ENCODE assay signal across 17 cellular contexts in the genomic region with DNA sequence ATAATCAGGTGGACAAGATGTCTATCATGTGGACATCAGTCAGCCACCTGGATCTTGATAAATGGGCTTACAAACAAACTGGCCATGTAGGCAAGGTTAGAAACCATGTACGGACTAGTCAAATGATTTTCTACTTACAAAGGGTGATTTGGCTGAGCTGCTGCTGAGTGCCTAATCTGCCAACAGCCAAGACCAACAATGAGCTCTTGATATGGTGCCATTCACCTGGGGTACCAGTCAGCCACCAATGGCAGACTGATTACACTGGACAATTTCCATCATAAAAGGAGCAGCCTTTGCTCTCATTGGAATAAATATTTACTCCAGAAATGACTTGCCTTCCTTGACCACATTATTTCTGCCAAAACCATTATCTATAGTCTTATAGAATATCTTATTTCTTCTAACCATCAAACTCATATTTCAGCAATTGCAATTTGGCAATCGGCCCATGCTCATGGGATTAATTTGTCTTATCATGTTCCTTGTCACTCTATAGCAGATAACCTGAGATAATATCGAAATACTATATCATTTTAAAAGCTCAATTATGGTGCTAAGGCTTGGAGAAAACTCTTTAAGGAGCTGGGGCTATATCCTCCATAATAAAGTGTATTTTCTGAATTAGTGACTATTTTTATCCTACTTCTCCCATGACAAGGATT.
A peak's percentile ranks its signal among the peaks of the same experiment; 100 is the strongest.
DNase-seq lines count a peak whose midpoint lies in the region; ATAC-seq and TF ChIP-seq lines count a peak whose summit lies in the region.
"Had no signal": no experiment of that assay in that cellular context is flagged by ENCODE, and none has a peak within 500 bp of the region (broad histone marks: within the 10 kb centered on the region; RNA-seq: fewer than 3 reads in every experiment).

No MANE protein-coding gene starts in this region.

- H3K4me1 ChIP-seq in Karpas-422 (ENCODE audit: low read length) (no peaks in the 10 kb centered on the region), SK-N-SH (ENCODE audit: control insufficient read depth in 1 of 2, insufficient read depth in 2 of 2, low read depth in 1 of 2, low read length in 1 of 2) (no peaks in the 10 kb centered on the region)

- no peak for ATAC-seq in HG03378 (IDR thresholded peaks at IDR 0.05; ENCODE audit: unreplicated experiment)
- ATAC-seq: GM12878 had no signal

- TF ChIP-seq CTCF in SK-N-SH (IDR thresholded peaks at IDR 0.05) = no peak
- TF ChIP-seq CTCF in fibroblast of the aortic adventitia (IDR thresholded peaks at IDR 0.05; ENCODE audit: insufficient read depth, low read length) = no peak

- H3K9me2 ChIP-seq in Karpas-422 (replicated peaks; ENCODE audit: insufficient read depth, low read length) = no peaks in the 10 kb centered on the region
- H3K9me2 ChIP-seq in SK-N-SH = no peaks in the 10 kb centered on the region

- no peaks in the 10 kb centered on the region for H3F3A ChIP-seq in SK-N-SH (replicated peaks; ENCODE audit: insufficient read depth)

- H3K4me3 ChIP-seq in Karpas-422 (ENCODE audit: low read length) = no peak overlapping the region
- no peak overlapping the region for H3K4me3 ChIP-seq in MG63
- H3K4me3 ChIP-seq in SK-N-SH (ENCODE audit: low read depth in 2 of 2, low read length in 1 of 2) = no peak overlapping the region
- no peak overlapping the region for H3K4me3 ChIP-seq in fibroblast of the aortic adventitia (ENCODE audit: low read depth, low read length)
- H3K4me3 ChIP-seq: GM12878 had no signal

- CTCF ChIA-PET in SK-N-SH (lab: Yijun Ruan, JAX) = no interaction called here

- TF ChIP-seq RAD21 in SK-N-SH (IDR thresholded peaks at IDR 0.05; ENCODE audit: low read length) = no peak

- H2AFZ ChIP-seq in Karpas-422 (ENCODE audit: low read length) (no peak overlapping the region), SK-N-SH (ENCODE audit: low read depth) (no peak overlapping the region)

- H3K36me3 ChIP-seq in Karpas-422 (ENCODE audit: insufficient read depth, low read length) = no peaks in the 10 kb centered on the region
- H3K36me3 ChIP-seq in MG63 = no peaks in the 10 kb centered on the region
- no peaks in the 10 kb centered on the region for H3K36me3 ChIP-seq in SK-N-SH (replicated peaks in 1 of 2; ENCODE audit: control insufficient read depth in 1 of 2, insufficient read depth in 2 of 2, low read length in 1 of 2)

- H3K4me2 ChIP-seq in Karpas-422 (ENCODE audit: low read depth, low read length, poor library complexity, severe bottlenecking) (no peak overlapping the region), SK-N-SH (no peak overlapping the region)

- H3K27me3 ChIP-seq in Karpas-422 (ENCODE audit: low read length) (no peaks in the 10 kb centered on the region), MG63 (no peaks in the 10 kb centered on the region), SK-N-SH (ENCODE audit: insufficient read depth) (no peaks in the 10 kb centered on the region)

- no peak overlapping the region for H3K9ac ChIP-seq in Karpas-422 (ENCODE audit: low read length)
- H3K9ac ChIP-seq in SK-N-SH = no peak overlapping the region

- H3K79me2 ChIP-seq in Karpas-422 (ENCODE audit: low read length) (no peaks in the 10 kb centered on the region), SK-N-SH (ENCODE audit: insufficient read depth) (no peaks in the 10 kb centered on the region)

- peak in 1 of 2 experiments; percentile 23; a peak in 1 of 4 replicates for TF ChIP-seq EP300 in SK-N-SH (IDR thresholded peaks at IDR 0.05; ENCODE audit: borderline replicate concordance in 1 of 2, low read depth in 1 of 2, low read length in 1 of 2)

- WGBS in SK-N-SH (ENCODE audit: low lambda C conversion rate) = 17% methylated on average over 3 of the region's 3 CpGs

- no peaks in the 10 kb centered on the region for H4K20me1 ChIP-seq in Karpas-422 (ENCODE audit: insufficient read depth, low read depth, low read length)
- no peaks in the 10 kb centered on the region for H4K20me1 ChIP-seq in SK-N-SH (ENCODE audit: insufficient read depth)

- POLR2A ChIA-PET in SK-N-SH (lab: Yijun Ruan, JAX) = no interaction called here

- peak; percentile 27 for DNase-seq in Karpas-422
- DNase-seq in MG63 = peak; percentile 27
- no peak for DNase-seq in SK-N-SH
- peak; percentile 77 for DNase-seq in fibroblast of the aortic adventitia (ENCODE audit: low read depth)
- DNase-seq in cortex of kidney (lab: John Stamatoyannopoulos, UW) = no peak
- no peak for DNase-seq in H4 (ENCODE audit: low spot score)
- DNase-seq in NCI-H526 treated with DMSO at 0.1 percent for 48 hours (lab: John Stamatoyannopoulos, UW) = no peak
- DNase-seq: C1 segment of cervical spinal cord; Calu3; CD4-positive, alpha-beta memory T cell; COR-L47; DND-41; GOT3; H7; HCEC 1CT had no signal

- no peak overlapping the region for H3K27ac ChIP-seq in Karpas-422 (ENCODE audit: low read length)
- H3K27ac ChIP-seq in SK-N-SH (ENCODE audit: low read depth in 2 of 2, low read length in 1 of 2) = no peak overlapping the region

- no peaks in the 10 kb centered on the region for H3K9me3 ChIP-seq in Karpas-422 (ENCODE audit: low read length)
- H3K9me3 ChIP-seq in MG63 = no peaks in the 10 kb centered on the region
- no peaks in the 10 kb centered on the region for H3K9me3 ChIP-seq in SK-N-SH

TF ChIP-seq in SK-N-SH, 30 proteins besides CTCF, POLR2A, EP300 and RAD21:
- TF ChIP-seq, protein P1, sequence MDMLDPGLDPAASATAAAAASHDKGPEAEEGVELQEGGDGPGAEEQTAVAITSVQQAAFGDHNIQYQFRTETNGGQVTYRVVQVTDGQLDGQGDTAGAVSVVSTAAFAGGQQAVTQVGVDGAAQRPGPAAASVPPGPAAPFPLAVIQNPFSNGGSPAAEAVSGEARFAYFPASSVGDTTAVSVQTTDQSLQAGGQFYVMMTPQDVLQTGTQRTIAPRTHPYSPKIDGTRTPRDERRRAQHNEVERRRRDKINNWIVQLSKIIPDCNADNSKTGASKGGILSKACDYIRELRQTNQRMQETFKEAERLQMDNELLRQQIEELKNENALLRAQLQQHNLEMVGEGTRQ (IDR thresholded peaks at IDR 0.05; ENCODE audit: borderline replicate concordance, low read depth, low read length) = no peak
- TF ChIP-seq POLR2AphosphoS5 (IDR thresholded peaks at IDR 0.05; ENCODE audit: low read depth, low read length) (no peak; the same call in 1 of the 2 replicates), FOSL2 (IDR thresholded peaks at IDR 0.05; ENCODE audit: borderline replicate concordance, low read depth) (no peak), TEAD4 (IDR thresholded peaks at IDR 0.05; ENCODE audit: borderline replicate concordance, insufficient read depth) (0 out of 2 replicates have a peak, but pooled peaks have one; percentile 16), NFIC (IDR thresholded peaks at IDR 0.05; ENCODE audit: borderline replicate concordance) (peak; percentile 51; the same call in 1 of the 2 replicates), RXRA (IDR thresholded peaks at IDR 0.05; ENCODE audit: borderline replicate concordance, low read depth) (no peak), JUND (IDR thresholded peaks at IDR 0.05) (peak; percentile 18; the same call in 1 of the 2 replicates), MXI1 (IDR thresholded peaks at IDR 0.05; ENCODE audit: low read depth, low read length) (no peak), YY1 (IDR thresholded peaks at IDR 0.05; ENCODE audit: low read depth) (no peak), TCF12 (IDR thresholded peaks at IDR 0.05) (peak; percentile 58; the same call in 1 of the 2 replicates)
- TF ChIP-seq, protein P2, sequence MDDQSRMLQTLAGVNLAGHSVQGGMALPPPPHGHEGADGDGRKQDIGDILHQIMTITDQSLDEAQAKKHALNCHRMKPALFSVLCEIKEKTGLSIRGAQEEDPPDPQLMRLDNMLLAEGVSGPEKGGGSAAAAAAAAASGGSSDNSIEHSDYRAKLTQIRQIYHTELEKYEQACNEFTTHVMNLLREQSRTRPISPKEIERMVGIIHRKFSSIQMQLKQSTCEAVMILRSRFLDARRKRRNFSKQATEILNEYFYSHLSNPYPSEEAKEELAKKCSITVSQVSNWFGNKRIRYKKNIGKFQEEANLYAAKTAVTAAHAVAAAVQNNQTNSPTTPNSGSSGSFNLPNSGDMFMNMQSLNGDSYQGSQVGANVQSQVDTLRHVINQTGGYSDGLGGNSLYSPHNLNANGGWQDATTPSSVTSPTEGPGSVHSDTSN (IDR thresholded peaks at IDR 0.05) = peak; percentile 49; the same call in 1 of the 2 replicates
TF ChIP-seq in SK-N-SH: peak in this region for 5.

Comparison
In these comparisons a context has a peak if more than half of its experiments do, and no peak if none do; other contexts are left out.
1. DNase-seq: peak in Karpas-422 (single experiment), MG63 (single experiment) and fibroblast of the aortic adventitia (single experiment); none in SK-N-SH (single experiment), cortex of kidney (single experiment), H4 (single experiment) and NCI-H526 treated with DMSO at 0.1 percent for 48 hours (single experiment).